In the genomic region with DNA sequence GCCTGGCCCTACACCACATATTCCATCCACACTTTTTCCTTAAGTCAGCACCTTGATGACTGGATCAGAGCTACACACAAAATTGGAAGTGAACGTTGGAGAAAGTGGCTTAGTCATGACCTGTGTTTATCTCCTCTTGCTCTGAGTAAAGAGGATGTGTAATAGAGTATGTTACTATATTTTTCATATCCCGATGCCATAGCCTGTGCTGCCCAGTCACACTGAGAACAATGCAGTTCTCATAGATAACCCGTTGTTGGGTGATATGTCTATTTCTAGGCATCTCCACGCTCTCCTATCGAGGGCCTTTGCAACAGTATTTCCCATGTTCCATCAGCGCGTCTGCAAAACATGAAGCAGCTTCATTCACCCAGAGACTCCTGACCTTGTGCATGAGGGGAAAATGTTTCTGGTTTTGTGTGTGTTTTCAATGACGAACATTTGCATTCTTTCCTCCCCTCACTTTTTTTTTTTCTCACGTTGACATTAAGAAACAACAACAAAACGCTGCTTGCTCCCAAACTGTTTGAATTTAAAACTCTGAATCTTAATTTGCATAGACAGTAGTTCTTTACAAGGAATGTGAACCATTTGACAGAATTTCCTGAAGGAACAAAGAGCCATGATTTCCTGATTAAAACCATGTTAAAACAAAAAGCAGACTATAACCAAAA, we compare ENCODE assay signal across 9 cellular contexts. TPM values are rescaled to one million over a fixed set of nuclear protein-coding genes. Genes with fewer than 3 reads are reported as not detected.
DNase-seq lines count a peak whose midpoint lies in the region; ATAC-seq and TF ChIP-seq lines count a peak whose summit lies in the region.
"Had no signal": no experiment of that assay in that cellular context is flagged by ENCODE, and none has a peak within 500 bp of the region (broad histone marks: within the 10 kb centered on the region; RNA-seq: fewer than 3 reads in every experiment).

No MANE protein-coding gene starts in this region.

- H3K27me3 ChIP-seq in thoracic aorta (replicated peaks; ENCODE audit: insufficient read depth): no peaks in the 10 kb centered on the region
- H3K27me3 ChIP-seq: SJCRH30 had no signal

- peak in 1 of 2 donors; percentile 37 for DNase-seq in activated T-cell treated with anti-CD3 and anti-CD28 coated beads, Interleukin-2, amount 50 U/mL, for 72 hours
- DNase-seq in activated T-cell treated with anti-CD3 and anti-CD28 coated beads, Interleukin-2, amount 50 U/mL, for 48 hours: no peak
- DNase-seq in amniotic stem cell (lab: John Stamatoyannopoulos, UW): peak; percentile 47
- no peak for DNase-seq in immature natural killer cell
- no peak for DNase-seq in thoracic aorta (ENCODE audit: low spot score)
- DNase-seq in NAMALWA (ENCODE audit: low spot score): no peak
- DNase-seq in C1 segment of cervical spinal cord (lab: John Stamatoyannopoulos, UW): no peak
- DNase-seq: SJCRH30 had no signal

- H3K27ac ChIP-seq in thoracic aorta: peak overlapping the region; percentile 92
- H3K27ac ChIP-seq: SJCRH30 had no signal

- peaks cover 50% of the 10 kb centered on the region for H3K4me1 Mint-ChIP-seq in activated T-cell treated with anti-CD3 and anti-CD28 coated beads, Interleukin-2, amount 50 U/mL, for 72 hours (ENCODE audit: low read depth)
- H3K4me1 Mint-ChIP-seq in immature natural killer cell: peaks cover 20 to 27% of the 10 kb centered on the region in 2 donors

- no peak for TF ChIP-seq CTCF in thoracic aorta (IDR thresholded peaks at IDR 0.05)

- H3K9me3 ChIP-seq in thoracic aorta: no peaks in the 10 kb centered on the region
- H3K9me3 ChIP-seq: SJCRH30 had no signal

- H3K36me3 ChIP-seq in thoracic aorta: no peaks in the 10 kb centered on the region
- H3K36me3 ChIP-seq: SJCRH30 had no signal

- H3K4me1 ChIP-seq in thoracic aorta (ENCODE audit: control insufficient read depth in 1 of 2, low read depth in 2 of 2): peaks cover 64 to 92% of the 10 kb centered on the region in 2 donors

- H3K27ac Mint-ChIP-seq in activated T-cell treated with anti-CD3 and anti-CD28 coated beads, Interleukin-2, amount 50 U/mL, for 72 hours: no peak overlapping the region
- H3K27ac Mint-ChIP-seq in immature natural killer cell: peak overlapping the region in 4 of 6 donors; percentile 32 to 71 (median 56)

- peak overlapping the region; percentile 26 to 35 for H3K4me3 Mint-ChIP-seq in activated T-cell treated with anti-CD3 and anti-CD28 coated beads, Interleukin-2, amount 50 U/mL, for 72 hours
- no peak overlapping the region for H3K4me3 Mint-ChIP-seq in immature natural killer cell

- ATAC-seq in activated T-cell treated with anti-CD3 and anti-CD28 coated beads, Interleukin-2, amount 50 U/mL, for 72 hours (replicated peaks in 1 of 2): peak; percentile 84 to 95
- no peak for ATAC-seq in thoracic aorta (ENCODE audit: insufficient number of reproducible peaks, low FRiP score, low read depth)
- no peak for ATAC-seq in GM19035 (IDR thresholded peaks at IDR 0.05; ENCODE audit: unreplicated experiment)

- H3K4me3 ChIP-seq in thoracic aorta: no peak overlapping the region
- H3K4me3 ChIP-seq: SJCRH30 had no signal

- no peaks in the 10 kb centered on the region for H3K9me3 Mint-ChIP-seq in activated T-cell treated with anti-CD3 and anti-CD28 coated beads, Interleukin-2, amount 50 U/mL, for 72 hours
- H3K9me3 Mint-ChIP-seq in immature natural killer cell: no peaks in the 10 kb centered on the region

- H3K36me3 Mint-ChIP-seq in activated T-cell treated with anti-CD3 and anti-CD28 coated beads, Interleukin-2, amount 50 U/mL, for 72 hours (ENCODE audit: insufficient read depth in 2 of 2): no peaks in the 10 kb centered on the region
- H3K36me3 Mint-ChIP-seq in immature natural killer cell: peaks cover 0 to 3% (median 0%) of the 10 kb centered on the region in 3 donors

- H3K27me3 Mint-ChIP-seq in activated T-cell treated with anti-CD3 and anti-CD28 coated beads, Interleukin-2, amount 50 U/mL, for 72 hours (ENCODE audit: low read depth): no peaks in the 10 kb centered on the region
- peaks cover 0 to 2% (median 0%) of the 10 kb centered on the region in 3 donors for H3K27me3 Mint-ChIP-seq in immature natural killer cell (ENCODE audit: low read depth in 3 of 3)

RNA-seq across cellular contexts. Expression of a gene that starts 43.4 kb away (rescaled TPM):
- 10 to 100 TPM; 24.8 to 28.1 TPM for total RNA-seq in activated T-cell treated with anti-CD3 and anti-CD28 coated beads, Interleukin-2, amount 50 U/mL, for 72 hours
- 10 to 100 TPM in 1 of 3 donors, 1 to 10 TPM in 2; 2.1 to 12.4 (median 3.3) TPM for polyA plus RNA-seq in immature natural killer cell
- total RNA-seq in thoracic aorta: 10 to 100 TPM; 85.3 to 90.2 TPM

Comparison
In these comparisons a context has a peak if more than half of its experiments do, and no peak if none do; other contexts are left out.
1. ATAC-seq: peak in activated T-cell treated with anti-CD3 and anti-CD28 coated beads, Interleukin-2, amount 50 U/mL, for 72 hours (2 of 2); none in thoracic aorta (single experiment) and GM19035 (single experiment).
2. H3K4me3 Mint-ChIP-seq: peak in activated T-cell treated with anti-CD3 and anti-CD28 coated beads, Interleukin-2, amount 50 U/mL, for 72 hours (2 of 2); none in immature natural killer cell (0 of 5).